ENCODE assay signal across 30 cellular contexts in the genomic region with DNA sequence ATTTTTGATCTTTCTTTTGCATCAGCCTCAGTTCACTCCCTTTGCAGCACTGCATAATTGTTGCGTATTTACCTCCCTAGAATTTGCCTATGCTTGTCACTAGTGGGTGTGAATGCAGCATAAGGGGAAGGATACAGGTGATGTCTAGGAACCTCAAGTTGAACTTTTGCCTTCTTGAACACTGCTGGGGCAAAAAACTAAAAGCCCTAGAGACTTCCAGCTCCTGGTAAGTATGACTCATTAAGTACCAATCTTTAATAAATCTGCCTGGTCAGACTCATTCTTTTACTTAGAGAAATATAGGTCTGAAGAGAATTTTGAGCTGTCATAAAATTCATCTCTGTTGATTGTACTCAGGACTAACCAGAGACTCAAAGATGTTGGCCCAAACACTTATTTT.
DNase-seq lines count a peak whose midpoint lies in the region; ATAC-seq and TF ChIP-seq lines count a peak whose summit lies in the region.
"Had no signal": no experiment of that assay in that cellular context is flagged by ENCODE, and none has a peak within 500 bp of the region (broad histone marks: within the 10 kb centered on the region; RNA-seq: fewer than 3 reads in every experiment).

No MANE protein-coding gene starts in this region.

- H3K36me3 ChIP-seq in H7 (replicated peaks; ENCODE audit: control insufficient read depth, insufficient read depth, low read length): no peaks in the 10 kb centered on the region
- H3K36me3 ChIP-seq: BLaER1 treated with 17β-estradiol and CSF1 and Interleukin-3, amounts not matched to agents 10 nM and 100 nM; brain microvascular endothelial cell; prostate gland had no signal

- TF ChIP-seq CTCF in retinal pigment epithelial cell (conservative IDR thresholded peaks at IDR 0.05; ENCODE audit: low read depth, low read length): no peak

- H3K4me3 ChIP-seq in retinal pigment epithelial cell (ENCODE audit: low read length) (no peak overlapping the region), H7 (ENCODE audit: insufficient read depth, low read depth, low read length) (no peak overlapping the region)
- H3K4me3 ChIP-seq: BLaER1 treated with 17β-estradiol and CSF1 and Interleukin-3, amounts not matched to agents 10 nM and 100 nM; prostate gland had no signal

- ATAC-seq in GM18868 (IDR thresholded peaks at IDR 0.05; ENCODE audit: unreplicated experiment) (peak; percentile 83), HG02610 (IDR thresholded peaks at IDR 0.05; ENCODE audit: unreplicated experiment) (peak; percentile 78), HG03442 (IDR thresholded peaks at IDR 0.05; ENCODE audit: unreplicated experiment) (peak; percentile 72), HG03280 (IDR thresholded peaks at IDR 0.05; ENCODE audit: unreplicated experiment) (no peak)
- ATAC-seq: activated CD4-positive, alpha-beta T cell treated with anti-CD3 and anti-CD28 coated beads for 36 hours; activated CD8-positive, alpha-beta T cell treated with anti-CD3 and anti-CD28 coated beads for 36 hours; left cardiac atrium; natural killer cell treated with Interleukin-12 subunit alpha and Interleukin-12 subunit beta and Interleukin-15 and Interleukin-18, amount 100 ng/mL, for 72 hours; Panc1; sciatic nerve had no signal

- H3K27me3 ChIP-seq in H7 (ENCODE audit: control insufficient read depth, insufficient read depth, low read length): no peaks in the 10 kb centered on the region
- H3K27me3 ChIP-seq: BLaER1 treated with 17β-estradiol and CSF1 and Interleukin-3, amounts not matched to agents 10 nM and 100 nM; brain microvascular endothelial cell had no signal

- DNase-seq in retinal pigment epithelial cell (ENCODE audit: low read depth) (peak; percentile 12), H7 (no peak)
- no peak for DNase-seq in stimulated activated CD4-positive, alpha-beta T cell treated with anti-CD3 and anti-CD28 coated beads, Interleukin-4, amount 100 ng/mL, for 1 hour
- DNase-seq: activated CD4-positive, alpha-beta T cell treated with anti-CD3 and anti-CD28 coated beads for 36 hours; activated CD8-positive, alpha-beta memory T cell treated with anti-CD3 and anti-CD28 coated beads, Interleukin-2, amount 50 U/mL, for 48 hours; activated CD8-positive, alpha-beta T cell treated with anti-CD3 and anti-CD28 coated beads for 36 hours; activated naive CD4-positive, alpha-beta T cell treated with anti-CD3 and anti-CD28 coated beads for 36 hours; amygdala; brain microvascular endothelial cell; effector CD4-positive, alpha-beta T cell; EL; hippocampal formation; KBM-7; left cardiac atrium; NCI-H1417; NCI-H2029 treated with DMSO at 0.1 percent for 48 hours; NCI-H524 treated with DMSO at 0.1 percent for 48 hours; occipital lobe; Right ventricle myocardium superior; stimulated activated CD4-positive, alpha-beta T cell treated with anti-CD3 and anti-CD28 coated beads, Interleukin-12 subunit alpha, Interleukin-12 subunit beta, amount 100 ng/mL, for 4 hours; stimulated activated CD4-positive, alpha-beta T cell treated with anti-CD3 and anti-CD28 coated beads, Interleukin-4, amount 100 ng/mL, for 24 hours had no signal
